Comparison of ENCODE assay signal across 9 cellular contexts in genomic region chr10:4990217-4990616, GRCh38. TPM values are rescaled to one million over a fixed set of nuclear protein-coding genes. Genes with fewer than 3 reads are reported as not detected.
"Had no signal": no experiment of that assay in that cellular context is flagged by ENCODE, and none has a peak within 500 bp of the region (broad histone marks: within the 10 kb centered on the region; RNA-seq: fewer than 3 reads in every experiment).

No MANE protein-coding gene starts in this region.

- FAIRE-seq: G401.6, GM12878, GM12891, GM12892, GM18507, GM19239 had no signal

- H3K4me3 ChIP-seq: GM12878 had no signal

- DNase-seq: GDM1, GF-D8 had no signal

- ATAC-seq: GM12878 had no signal

RNA-seq across cellular contexts. Expression of gene AKR1C2, which starts 13.4 kb away (rescaled TPM):
- total RNA-seq: G401 had no signal
